ENCODE assay signal across 1 cellular context in genomic region chr12:106280101-106280500, GRCh38.
TF ChIP-seq lines count a peak whose summit lies in the region.

No MANE protein-coding gene starts in this region.

TF ChIP-seq in GM23338, 12 proteins besides CTCF, POLR2A, EP300 and RAD21 (continued from another document):
- no peak for TF ChIP-seq ZNF462 (CRISPR knock-in tag; IDR thresholded peaks at IDR 0.05)
- TF ChIP-seq EZH2phosphoT487 (IDR thresholded peaks at IDR 0.05; ENCODE audit: unreplicated experiment): no peak
TF ChIP-seq in GM23338: peak in this region for 0.
